ENCODE assay signal across 21 cellular contexts in genomic region chr3:127452321-127452821, GRCh38.
DNase-seq lines count a peak whose midpoint lies in the region; ATAC-seq and TF ChIP-seq lines count a peak whose summit lies in the region.
"Had no signal": no experiment of that assay in that cellular context is flagged by ENCODE, and none has a peak within 500 bp of the region (broad histone marks: within the 10 kb centered on the region; RNA-seq: fewer than 3 reads in every experiment).

No MANE protein-coding gene starts in this region.

- H3K27ac ChIP-seq in Peyer's patch, result no peak overlapping the region
- H3K27ac ChIP-seq in WERI-Rb-1, result no peak overlapping the region
- H3K27ac ChIP-seq: gastroesophageal sphincter, left lung, uterus had no signal

- H3K27me3 ChIP-seq in Peyer's patch (peaks cover 0 to 5% of the 10 kb centered on the region in 2 donors), WERI-Rb-1 (ENCODE audit: insufficient read depth, low read depth, severe bottlenecking) (no peaks in the 10 kb centered on the region)

- H3K4me1 ChIP-seq in Peyer's patch, result peaks cover 0 to 23% (median 7%) of the 10 kb centered on the region in 4 donors

- intact Hi-C loops in sciatic nerve (cut with DNase I), result no loop called here

- H3K9me3 ChIP-seq in Peyer's patch, result no peaks in the 10 kb centered on the region
- peaks cover 2% of the 10 kb centered on the region for H3K9me3 ChIP-seq in WERI-Rb-1 (ENCODE audit: severe bottlenecking)
- H3K9me3 ChIP-seq: gastroesophageal sphincter, left lung, uterus had no signal

- peak; percentile 18 for DNase-seq in activated CD4-positive, CD25-positive, alpha-beta regulatory T cell treated with anti-CD3 and anti-CD28 coated beads, Interleukin-2, amount 50 U/mL, for 72 hours
- DNase-seq in activated CD4-positive, CD25-positive, alpha-beta regulatory T cell (lab: John Stamatoyannopoulos, UW), result no peak
- DNase-seq in Peyer's patch, result peak in 2 of 3 donors; percentile 19 to 23
- DNase-seq in islet precursor cell, result peak; percentile 64
- peak; percentile 44 for DNase-seq in sciatic nerve (ENCODE audit: low spot score)
- no peak for DNase-seq in WERI-Rb-1
- no peak for DNase-seq in hepatic stellate cell (ENCODE audit: low spot score)
- DNase-seq: 8988T; caudate nucleus; effector CD4-positive, alpha-beta T cell; NCI-H1417; NCI-H2171 treated with DMSO at 0.1 percent for 48 hours; NCI-H82; occipital lobe; stimulated activated CD4-positive, alpha-beta T cell treated with anti-CD3 and anti-CD28 coated beads, Interleukin-2, amount 100 ng/mL, for 24 hours; stimulated activated naive CD8-positive, alpha-beta T cell treated with anti-CD3 and anti-CD28 coated beads, Interleukin-15, amount 100 ng/mL, for 72 hours had no signal

- H3K4me3 ChIP-seq in Peyer's patch (no peak overlapping the region), WERI-Rb-1 (ENCODE audit: low read depth, low read length) (no peak overlapping the region)
- H3K4me3 ChIP-seq: gastroesophageal sphincter, left lung, uterus had no signal

- ATAC-seq in sciatic nerve, result no peak
- no peak for ATAC-seq in GM18858 (IDR thresholded peaks at IDR 0.05; ENCODE audit: unreplicated experiment)
- ATAC-seq: esophagus mucosa; gastroesophageal sphincter; left lung; stimulated activated naive CD8-positive, alpha-beta T cell treated with anti-CD3 and anti-CD28 coated beads, Interleukin-15, amount 100 ng/mL, for 72 hours had no signal

- no peak for TF ChIP-seq POLR2A in Peyer's patch (IDR thresholded peaks at IDR 0.05)

- TF ChIP-seq CTCF in Peyer's patch (IDR thresholded peaks at IDR 0.05) (no peak), WERI-Rb-1 (IDR thresholded peaks at IDR 0.05; ENCODE audit: low read depth, low read length) (no peak)

- H3K36me3 ChIP-seq in Peyer's patch (no peaks in the 10 kb centered on the region), WERI-Rb-1 (no peaks in the 10 kb centered on the region)
- H3K36me3 ChIP-seq: gastroesophageal sphincter, left lung, uterus had no signal

Comparison
In these comparisons a context has a peak if more than half of its experiments do, and no peak if none do; other contexts are left out.
1. DNase-seq: peak in activated CD4-positive, CD25-positive, alpha-beta regulatory T cell treated with anti-CD3 and anti-CD28 coated beads, Interleukin-2, amount 50 U/mL, for 72 hours (single experiment), Peyer's patch (2 of 3), islet precursor cell (single experiment) and sciatic nerve (single experiment); none in activated CD4-positive, CD25-positive, alpha-beta regulatory T cell (0 of 4), WERI-Rb-1 (single experiment) and hepatic stellate cell (single experiment).